ENCODE assay signal across 22 cellular contexts in the genomic region with DNA sequence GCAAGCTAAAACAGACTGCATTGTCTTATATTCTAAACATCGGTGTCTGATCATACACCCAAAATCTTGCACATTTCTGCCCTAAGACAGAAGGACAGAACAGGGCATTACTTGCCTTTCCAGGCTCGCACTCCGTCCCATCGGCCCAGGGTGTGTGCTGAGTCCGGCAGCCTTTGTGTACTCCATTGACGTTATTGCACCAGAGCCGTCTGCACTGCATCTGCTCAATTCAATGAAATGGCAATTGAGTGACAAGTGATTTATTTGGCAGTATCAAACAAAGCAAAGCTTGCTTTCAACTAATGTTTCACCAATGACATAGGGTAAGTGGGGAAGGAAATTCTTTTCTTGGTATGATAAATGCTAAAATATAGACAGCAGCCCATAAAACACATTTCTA. TPM values are rescaled to one million over a fixed set of nuclear protein-coding genes. Genes with fewer than 3 reads are reported as not detected.
"Had no signal": no experiment of that assay in that cellular context is flagged by ENCODE, and none has a peak within 500 bp of the region (broad histone marks: within the 10 kb centered on the region; RNA-seq: fewer than 3 reads in every experiment).

No MANE protein-coding gene starts in this region.

- H3K4me3 ChIP-seq: coronary artery, hepatocyte, lung, neural progenitor cell, ovary, upper lobe of left lung, vagina had no signal

- H3K4me3 Mint-ChIP-seq: endodermal cell; naive thymus-derived CD4-positive, alpha-beta T cell; neural progenitor cell had no signal

- H3K9me3 ChIP-seq: ovary, upper lobe of left lung, vagina had no signal

- DNase-seq: effector CD4-positive, alpha-beta T cell; endodermal cell; foreskin melanocyte; head of caudate nucleus; kidney; left cardiac atrium; left ventricle myocardium superior; mesenchymal stem cell; naive thymus-derived CD4-positive, alpha-beta T cell; nucleus accumbens; ovary; right cardiac atrium; small intestine; stimulated activated CD4-positive, alpha-beta T cell treated with anti-CD3 and anti-CD28 coated beads, Interleukin-12 subunit alpha, Interleukin-12 subunit beta, amount 100 ng/mL, for 4 hours; stimulated activated naive CD4-positive, alpha-beta T cell had no signal

- ATAC-seq: left cardiac atrium; left ventricle myocardium superior; naive thymus-derived CD4-positive, alpha-beta T cell; right cardiac atrium had no signal

- H3K4me1 Mint-ChIP-seq: naive thymus-derived CD4-positive, alpha-beta T cell had no signal

- H3K36me3 ChIP-seq: ovary had no signal

- H3K27me3 ChIP-seq: hepatocyte, neural progenitor cell, ovary, upper lobe of left lung, vagina had no signal

- H3K27ac ChIP-seq: coronary artery, hepatocyte, neural progenitor cell, ovary, upper lobe of left lung, vagina had no signal

- H3K27ac Mint-ChIP-seq: endodermal cell; naive thymus-derived CD4-positive, alpha-beta T cell; progenitor cell of endocrine pancreas had no signal

- H3K9me3 Mint-ChIP-seq: endodermal cell, neural progenitor cell had no signal

- H3K9ac ChIP-seq: neural progenitor cell had no signal

- H3K36me3 Mint-ChIP-seq: naive thymus-derived CD4-positive, alpha-beta T cell had no signal

- H3K27me3 Mint-ChIP-seq: naive thymus-derived CD4-positive, alpha-beta T cell; progenitor cell of endocrine pancreas had no signal

RNA-seq across cellular contexts. Expression of a gene that starts 40.0 kb away (rescaled TPM):
- total RNA-seq: naive thymus-derived CD4-positive, alpha-beta T cell had no signal
